ENCODE assay signal across 1 cellular context in the genomic region with DNA sequence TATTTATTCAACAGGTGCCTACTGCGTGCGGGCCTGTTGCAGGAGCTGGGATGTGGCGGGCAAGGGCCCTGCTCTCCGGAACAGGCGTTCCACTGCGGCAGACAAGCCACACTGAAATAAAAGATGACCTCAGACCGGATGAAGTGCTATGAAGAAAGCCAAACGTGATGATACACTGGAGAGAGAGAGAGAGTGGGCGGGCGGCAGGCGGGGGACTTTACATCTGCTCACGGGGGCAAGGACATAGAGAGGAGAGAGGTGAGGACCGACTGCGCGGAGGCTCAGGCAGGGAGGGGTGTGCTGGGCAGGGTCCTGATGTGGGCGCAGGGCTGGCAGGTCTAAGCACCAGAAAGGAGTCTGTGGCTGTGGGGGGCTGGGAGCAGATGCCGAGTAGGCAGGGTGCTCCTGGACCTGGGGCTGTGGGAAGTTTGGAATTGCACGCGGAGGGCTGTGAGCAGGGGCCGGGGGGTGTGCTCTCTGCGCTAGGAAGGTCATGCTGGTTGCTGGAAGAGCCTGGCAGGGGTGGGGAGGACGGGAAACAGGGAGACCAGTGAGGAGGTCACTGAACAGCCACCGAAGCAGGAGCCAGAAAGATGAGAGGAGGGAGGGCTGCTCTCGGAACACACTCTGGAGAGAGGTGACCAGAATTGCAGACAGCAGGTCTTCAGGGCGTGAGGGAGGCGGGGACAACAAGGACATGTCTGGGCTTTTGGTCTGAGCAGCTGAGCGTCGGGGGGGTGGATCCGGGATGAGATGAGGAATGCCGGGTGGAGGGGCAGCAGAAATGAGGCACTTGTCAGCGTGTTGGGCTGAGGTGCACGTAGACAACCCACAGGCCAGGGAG.
TF ChIP-seq lines count a peak whose summit lies in the region.

No MANE protein-coding gene starts in this region.

TF ChIP-seq in H1, 55 proteins besides CTCF, POLR2A, EP300 and RAD21:
- TF ChIP-seq CREB1 (IDR thresholded peaks at IDR 0.05) (no peak), USF2 (IDR thresholded peaks at IDR 0.05; ENCODE audit: low read length) (no peak), SIN3A (conservative IDR thresholded peaks at IDR 0.05 in 1 of 2, IDR thresholded peaks at IDR 0.05 in 1 of 2; ENCODE audit: low read depth in 1 of 2, low read length in 2 of 2) (0 out of 4 replicates have a peak, but pooled peaks of 1 of the 2 experiments have one; percentile 45)
TF ChIP-seq in H1: peak in this region for 1.
